In genomic region chr20:41218466-41218865, GRCh38 we compare ENCODE assay signal across 21 cellular contexts.
DNase-seq lines count a peak whose midpoint lies in the region; TF ChIP-seq lines count a peak whose summit lies in the region.
"Had no signal": no experiment of that assay in that cellular context is flagged by ENCODE, and none has a peak within 500 bp of the region (broad histone marks: within the 10 kb centered on the region; RNA-seq: fewer than 3 reads in every experiment).

No MANE protein-coding gene starts in this region.

- intact Hi-C loops in stomach (cut with DNase I; ENCODE audit: low total_unique reads) = no loop called here

- 76 to 89% (median 86%) methylated on average over 2 of the region's 2 CpGs for WGBS in stomach, 5 donors

- no peak overlapping the region for H3K27ac ChIP-seq in stomach
- H3K27ac ChIP-seq: prostate gland, tibial artery had no signal

- H3K9me3 ChIP-seq in skeletal muscle satellite cell (replicated peaks; ENCODE audit: low read length) (no peaks in the 10 kb centered on the region), stomach (no peaks in the 10 kb centered on the region)
- H3K9me3 ChIP-seq: prostate gland, tibial artery had no signal

- H3K4me3 ChIP-seq in fibroblast of pulmonary artery (replicated peaks; ENCODE audit: low read depth, low read length) (no peak overlapping the region), skeletal muscle satellite cell (ENCODE audit: low read length) (no peak overlapping the region), stomach (no peak overlapping the region)
- H3K4me3 ChIP-seq: prostate gland, tibial artery had no signal

- peak overlapping the region; percentile 38 for H3K4me2 ChIP-seq in skeletal muscle satellite cell (ENCODE audit: low read length)

- no peak for TF ChIP-seq EP300 in stomach (IDR thresholded peaks at IDR 0.05)

- H3K36me3 ChIP-seq in skeletal muscle satellite cell (ENCODE audit: insufficient read depth, low read length) (peaks cover 19% of the 10 kb centered on the region), stomach (no peaks in the 10 kb centered on the region)
- H3K36me3 ChIP-seq: prostate gland, tibial artery had no signal

- H3K9ac ChIP-seq in skeletal muscle satellite cell (ENCODE audit: low read depth, low read length) = no peak overlapping the region

- TF ChIP-seq POLR2A in stomach (IDR thresholded peaks at IDR 0.05) = no peak

- TF ChIP-seq CTCF in fibroblast of pulmonary artery (IDR thresholded peaks at IDR 0.05; ENCODE audit: low read length, missing control alignments) (no peak), stomach (IDR thresholded peaks at IDR 0.05) (no peak)

- H3K4me1 ChIP-seq in skeletal muscle satellite cell (ENCODE audit: control insufficient read depth, insufficient read depth, low read length) = peaks cover 30% of the 10 kb centered on the region
- peaks cover 3 to 31% (median 19%) of the 10 kb centered on the region in 4 donors for H3K4me1 ChIP-seq in stomach
- H3K4me1 ChIP-seq: prostate gland had no signal

- H3K27me3 ChIP-seq in skeletal muscle satellite cell (ENCODE audit: control insufficient read depth, insufficient read depth, low read length) = no peaks in the 10 kb centered on the region
- H3K27me3 ChIP-seq in stomach = no peaks in the 10 kb centered on the region
- H3K27me3 ChIP-seq: tibial artery had no signal

- DNase-seq in GM04503 (ENCODE audit: low read depth) (peak; percentile 57), astrocyte of the hippocampus (ENCODE audit: low read depth, low spot score) (peak; percentile 61), fibroblast of pulmonary artery (ENCODE audit: low read depth) (peak; percentile 76), COLO668 (lab: John Stamatoyannopoulos, UW; ENCODE audit: unreplicated experiment) (no peak), stomach (no peak), pons (ENCODE audit: low spot score) (no peak), DMS79 treated with DMSO at 0.1 percent for 48 hours (lab: John Stamatoyannopoulos, UW) (no peak)
- DNase-seq: activated CD4-positive, alpha-beta T cell treated with anti-CD3 and anti-CD28 coated beads, Interleukin-2, amount 10 ng/mL, durations not matched to agents 7 days and 5 days; activated CD8-positive, alpha-beta memory T cell treated with anti-CD3 and anti-CD28 coated beads, Interleukin-2, amount 50 U/mL, for 48 hours; activated effector memory CD4-positive, alpha-beta T cell treated with anti-CD3 and anti-CD28 coated beads, Interleukin-2, amount 50 U/mL, for 16 hours; aorta; C1 segment of cervical spinal cord; H7; KBM-7; kidney glomerular epithelial cell; NCI-H1048; NCI-H2029 treated with DMSO at 0.1 percent for 48 hours; NCI-H510A treated with DMSO at 0.1 percent for 48 hours; tibial artery had no signal

Comparison
In these comparisons a context has a peak if more than half of its experiments do, and no peak if none do; other contexts are left out.
1. DNase-seq: peak in GM04503 (single experiment), astrocyte of the hippocampus (single experiment) and fibroblast of pulmonary artery (single experiment); none in COLO668 (single experiment), stomach (single experiment), pons (single experiment) and DMS79 treated with DMSO at 0.1 percent for 48 hours (single experiment).